9 cellular contexts compared by ENCODE assay signal in genomic region chr11:66593650-66594049, GRCh38. TPM values are rescaled to one million over a fixed set of nuclear protein-coding genes. Genes with fewer than 3 reads are reported as not detected.
DNase-seq lines count a peak whose midpoint lies in the region; ATAC-seq, FAIRE-seq and TF ChIP-seq lines count a peak whose summit lies in the region.
"Had no signal": no experiment of that assay in that cellular context is flagged by ENCODE, and none has a peak within 500 bp of the region (broad histone marks: within the 10 kb centered on the region; RNA-seq: fewer than 3 reads in every experiment).

No MANE protein-coding gene starts in this region.

- no peak for TF ChIP-seq CTCF in bronchial epithelial cell (IDR thresholded peaks at IDR 0.05; ENCODE audit: insufficient read depth, low read length, severe bottlenecking)
- no peak for TF ChIP-seq CTCF in GM13976 (IDR thresholded peaks at IDR 0.05; ENCODE audit: borderline replicate concordance, control extremely low read depth, extremely low read depth, insufficient read depth, missing control alignments)

- FAIRE-seq in bronchial epithelial cell (lab: Jason Lieb, UNC) (no peak), urothelium cell line (lab: Jason Lieb, UNC) (no peak)

- H3K27me3 Mint-ChIP-seq in stimulated activated naive CD8-positive, alpha-beta T cell treated with anti-CD3 and anti-CD28 coated beads, Interleukin-15, Interleukin-2, amounts not matched to agents 100 ng/mL and 50 ng/mL, for 24 hours: no peaks in the 10 kb centered on the region

- H3K36me3 Mint-ChIP-seq in stimulated activated naive CD8-positive, alpha-beta T cell treated with anti-CD3 and anti-CD28 coated beads, Interleukin-15, Interleukin-2, amounts not matched to agents 100 ng/mL and 50 ng/mL, for 24 hours (ENCODE audit: low read depth): no peaks in the 10 kb centered on the region

- peak overlapping the region; percentile 92 to 96 for H3K9ac ChIP-seq in mucosa of rectum (ENCODE audit: low read depth in 1 of 2, low read length in 2 of 2)

- H3K27ac Mint-ChIP-seq in stimulated activated naive CD8-positive, alpha-beta T cell treated with anti-CD3 and anti-CD28 coated beads, Interleukin-15, Interleukin-2, amounts not matched to agents 100 ng/mL and 50 ng/mL, for 24 hours: peak overlapping the region; percentile 99

- in situ Hi-C loops in GM13976 (cut with MboI; ENCODE audit: low sequenced_read_pairs, unreplicated experiment): no loop called here

- H3K4me1 ChIP-seq in mucosa of rectum (ENCODE audit: control insufficient read depth in 2 of 2, insufficient read depth in 2 of 2, low read length in 2 of 2): peaks cover 10 to 26% of the 10 kb centered on the region in 2 donors
- H3K4me1 ChIP-seq: foreskin keratinocyte had no signal

- H3K9me3 ChIP-seq in mucosa of rectum (ENCODE audit: control insufficient read depth in 2 of 2, low read length in 2 of 2): no peaks in the 10 kb centered on the region

- H3K4me1 Mint-ChIP-seq in stimulated activated naive CD8-positive, alpha-beta T cell treated with anti-CD3 and anti-CD28 coated beads, Interleukin-15, Interleukin-2, amounts not matched to agents 100 ng/mL and 50 ng/mL, for 24 hours (ENCODE audit: low read depth): peaks cover 34% of the 10 kb centered on the region

- H3K36me3 ChIP-seq in bronchial epithelial cell (ENCODE audit: control insufficient read depth, insufficient read depth, low read length) (no peaks in the 10 kb centered on the region), mucosa of rectum (ENCODE audit: control insufficient read depth in 2 of 2, insufficient read depth in 2 of 2, low read length in 2 of 2) (no peaks in the 10 kb centered on the region)

- H3K27ac ChIP-seq in mucosa of rectum (ENCODE audit: low read depth in 2 of 2, low read length in 2 of 2): peak overlapping the region in 1 of 2 donors; percentile 66

- H3K9me3 Mint-ChIP-seq in stimulated activated naive CD8-positive, alpha-beta T cell treated with anti-CD3 and anti-CD28 coated beads, Interleukin-15, Interleukin-2, amounts not matched to agents 100 ng/mL and 50 ng/mL, for 24 hours: no peaks in the 10 kb centered on the region

- H3K27me3 ChIP-seq in bronchial epithelial cell (ENCODE audit: control insufficient read depth, insufficient read depth, low read length) (no peaks in the 10 kb centered on the region), mucosa of rectum (ENCODE audit: control insufficient read depth in 2 of 2, insufficient read depth in 2 of 2, low read length in 2 of 2) (no peaks in the 10 kb centered on the region)
- H3K27me3 ChIP-seq: foreskin keratinocyte had no signal

- DNase-seq in stimulated activated naive CD8-positive, alpha-beta T cell treated with anti-CD3 and anti-CD28 coated beads, Interleukin-15, Interleukin-2, amounts not matched to agents 100 U/mL and 50 U/mL, for 24 hours: no peak
- DNase-seq in bronchial epithelial cell (ENCODE audit: low read depth): no peak
- no peak for DNase-seq in NCI-H510A (lab: John Stamatoyannopoulos, UW)
- no peak for DNase-seq in urothelium cell line (ENCODE audit: low spot score)
- no peak for DNase-seq in GM13976 (ENCODE audit: low spot score)

- no peak for ATAC-seq in stimulated activated naive CD8-positive, alpha-beta T cell treated with anti-CD3 and anti-CD28 coated beads, Interleukin-15, Interleukin-2, amounts not matched to agents 100 U/mL and 50 U/mL, for 24 hours
- ATAC-seq in GM18868 (IDR thresholded peaks at IDR 0.05; ENCODE audit: unreplicated experiment): no peak

- H3K4me3 ChIP-seq in bronchial epithelial cell (ENCODE audit: low read depth, low read length): peak overlapping the region; percentile 53
- H3K4me3 ChIP-seq in mucosa of rectum (ENCODE audit: low read length in 2 of 2): peak overlapping the region; percentile 68 to 93

- peak overlapping the region; percentile 99 for H3K4me3 Mint-ChIP-seq in stimulated activated naive CD8-positive, alpha-beta T cell treated with anti-CD3 and anti-CD28 coated beads, Interleukin-15, Interleukin-2, amounts not matched to agents 100 ng/mL and 50 ng/mL, for 24 hours

RNA-seq across cellular contexts. Expression of gene CCS, which starts 0.7 kb away (rescaled TPM):
- total RNA-seq in bronchial epithelial cell: 29.3 and 30.3 TPM in 2 replicates

RNA-seq across cellular contexts. Expression of gene CCDC87, which starts 0.8 kb away (rescaled TPM):
- under 0.01 TPM in 2 replicates for total RNA-seq in bronchial epithelial cell

RNA-seq across cellular contexts. Expression of gene RBM14, which starts 22.8 kb away (rescaled TPM):
- total RNA-seq in bronchial epithelial cell: 7.4 and 10.9 TPM in 2 replicates

RNA-seq across cellular contexts. Expression of gene CTSF, which starts 25.2 kb away (rescaled TPM):
- 1.6 and 2.4 TPM in 2 replicates for total RNA-seq in bronchial epithelial cell

RNA-seq across cellular contexts. Expression of gene RBM4, which starts 44.9 kb away (rescaled TPM):
- 173 and 246 TPM in 2 replicates for total RNA-seq in bronchial epithelial cell
